In the genomic region with DNA sequence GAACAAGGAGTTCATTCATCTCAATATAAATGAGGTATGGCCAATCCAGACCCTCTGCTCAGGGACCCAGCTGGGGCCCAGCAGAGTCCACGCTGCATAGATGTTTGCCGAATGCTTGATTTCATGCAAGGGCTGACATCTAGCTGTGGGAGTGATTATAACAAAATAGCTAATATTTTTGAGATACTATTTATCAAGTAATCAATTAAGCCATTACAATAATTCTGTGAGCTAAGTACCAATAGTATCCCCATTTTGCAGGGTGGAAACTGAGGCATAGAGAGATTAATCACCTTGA, we compare ENCODE assay signal across 17 cellular contexts. TPM values are rescaled to one million over a fixed set of nuclear protein-coding genes. Genes with fewer than 3 reads are reported as not detected.
DNase-seq lines count a peak whose midpoint lies in the region; ATAC-seq, FAIRE-seq and TF ChIP-seq lines count a peak whose summit lies in the region.
"Had no signal": no experiment of that assay in that cellular context is flagged by ENCODE, and none has a peak within 500 bp of the region (broad histone marks: within the 10 kb centered on the region; RNA-seq: fewer than 3 reads in every experiment).

No MANE protein-coding gene starts in this region.

- BruUV-seq in PC-9 (replicated peaks; lab: Mats Ljungman, UMichigan): no TSS peak

- no peaks in the 10 kb centered on the region for H3F3A ChIP-seq in PC-9 (ENCODE audit: insufficient read depth, low read depth)

- H3K27me3 ChIP-seq in PC-9 (ENCODE audit: insufficient read depth, low read depth): no peaks in the 10 kb centered on the region
- H3K27me3 ChIP-seq in gastroesophageal sphincter: no peaks in the 10 kb centered on the region
- H3K27me3 ChIP-seq in osteoblast (ENCODE audit: insufficient read depth, low read length): no peaks in the 10 kb centered on the region
- H3K27me3 ChIP-seq: upper lobe of right lung had no signal

- H3K79me2 ChIP-seq in PC-9 (ENCODE audit: low read depth) (no peaks in the 10 kb centered on the region), osteoblast (ENCODE audit: insufficient read depth, low read length) (no peaks in the 10 kb centered on the region)

- H3K27ac ChIP-seq in A549 (no peak overlapping the region), PC-9 (no peak overlapping the region), gastroesophageal sphincter (no peak overlapping the region), osteoblast (ENCODE audit: low read depth, low read length) (no peak overlapping the region)
- H3K27ac ChIP-seq: esophagus muscularis mucosa, SK-N-MC, upper lobe of right lung had no signal

- ATAC-seq in A549 (peak; percentile 37 to 72; a peak in 5 of 6 replicates), gastroesophageal sphincter (peak; percentile 27), HG02981 (IDR thresholded peaks at IDR 0.05; ENCODE audit: unreplicated experiment) (no peak), GM21360 (IDR thresholded peaks at IDR 0.05; ENCODE audit: unreplicated experiment) (no peak)
- ATAC-seq: natural killer cell; stimulated activated naive B cell treated with anti-CD40 and anti-IgM and Interleukin-4, amounts not matched to agents 10 μg/mL and 1 μg/mL and 100 μg/mL, for 72 hours had no signal

- DNase-seq in A549 (ENCODE audit: low read depth in 1 of 2, low spot score in 1 of 2): no peak
- DNase-seq in PC-9: no peak
- no peak for DNase-seq in osteoblast (ENCODE audit: insufficient read length, low spot score, missing footprints)
- DNase-seq in NCI-H510A treated with DMSO at 0.1 percent for 48 hours (lab: John Stamatoyannopoulos, UW): no peak
- DNase-seq in activated naive CD4-positive, alpha-beta T cell treated with anti-CD3 and anti-CD28 coated beads, Interleukin-2, amount 10 ng/mL, durations not matched to agents 7 days and 5 days: no peak
- DNase-seq: activated CD8-positive, alpha-beta memory T cell treated with anti-CD3 and anti-CD28 coated beads, Interleukin-2, amount 50 U/mL, for 48 hours; CD4-positive, alpha-beta memory T cell; immature natural killer cell; natural killer cell; stimulated activated naive B cell treated with anti-CD40 and anti-IgM and Interleukin-4, amounts not matched to agents 10 μg/mL and 1 μg/mL and 100 μg/mL, for 72 hours; upper lobe of right lung had no signal

- no peaks in the 10 kb centered on the region for H3K36me3 ChIP-seq in PC-9 (ENCODE audit: low read depth)
- H3K36me3 ChIP-seq in gastroesophageal sphincter: no peaks in the 10 kb centered on the region
- no peaks in the 10 kb centered on the region for H3K36me3 ChIP-seq in osteoblast (ENCODE audit: insufficient read depth, low read length)
- H3K36me3 ChIP-seq: esophagus muscularis mucosa, upper lobe of right lung had no signal

- intact Hi-C loops in PC-9 (cut with micrococcal nuclease; ENCODE audit: unreplicated experiment): loop anchor here (1.0 to 5.0 kb wide), 4 partner anchors 119 to 804 kb away; partner anchors contain the start of gene ARV1

- H2AFZ ChIP-seq in PC-9: no peak overlapping the region
- H2AFZ ChIP-seq in osteoblast (ENCODE audit: low read length): peak overlapping the region; percentile 39

- no peak overlapping the region for H3K27ac Mint-ChIP-seq in activated naive CD4-positive, alpha-beta T cell treated with anti-CD3 and anti-CD28 coated beads, Interleukin-2, amount 10 ng/mL, durations not matched to agents 7 days and 5 days
- H3K27ac Mint-ChIP-seq: CD4-positive, alpha-beta memory T cell; immature natural killer cell; natural killer cell; stimulated activated naive B cell treated with anti-CD40 and anti-IgM and Interleukin-4, amounts not matched to agents 10 μg/mL and 1 μg/mL and 100 μg/mL, for 72 hours had no signal

- TF ChIP-seq EP300 in A549 (IDR thresholded peaks at IDR 0.05): no peak
- no peak for TF ChIP-seq EP300 in gastroesophageal sphincter (IDR thresholded peaks at IDR 0.05)

- no peaks in the 10 kb centered on the region for H3K9me2 ChIP-seq in PC-9 (ENCODE audit: insufficient read depth)

- no peaks in the 10 kb centered on the region for H3K4me1 Mint-ChIP-seq in activated naive CD4-positive, alpha-beta T cell treated with anti-CD3 and anti-CD28 coated beads, Interleukin-2, amount 10 ng/mL, durations not matched to agents 7 days and 5 days
- H3K4me1 Mint-ChIP-seq: CD4-positive, alpha-beta memory T cell; immature natural killer cell; natural killer cell; stimulated activated naive B cell treated with anti-CD40 and anti-IgM and Interleukin-4, amounts not matched to agents 10 μg/mL and 1 μg/mL and 100 μg/mL, for 72 hours had no signal

- H4K20me1 ChIP-seq in PC-9 (ENCODE audit: insufficient read depth) (no peaks in the 10 kb centered on the region), osteoblast (ENCODE audit: insufficient read depth, low read length) (no peaks in the 10 kb centered on the region)

- CTCF ChIA-PET in A549 (lab: Yijun Ruan, JAX) (interaction anchor here (0.6 to 5.4 kb wide), 28 partner anchors 11 to 805 kb away, joined by 3 to 65 read pairs (median 5); no protein-coding TSS in a partner anchor), PC-9 (lab: Charles Lee) (no interaction called here)
- CTCF ChIA-PET in activated naive CD4-positive, alpha-beta T cell treated with anti-CD3 and anti-CD28 coated beads, Interleukin-2, amount 10 ng/mL, durations not matched to agents 7 days and 5 days (lab: Charles Lee): interaction anchor here (1.7 to 1.8 kb wide), 3 partner anchors 10 to 413 kb away, joined by 4 to 8 read pairs (median 6); no protein-coding TSS in a partner anchor

- POLR2A ChIA-PET in A549 (lab: Yijun Ruan, JAX) (no interaction called here), PC-9 (lab: Charles Lee; ENCODE audit: unreplicated experiment) (no interaction called here)

- peaks cover 4% of the 10 kb centered on the region for H3K27me3 Mint-ChIP-seq in activated naive CD4-positive, alpha-beta T cell treated with anti-CD3 and anti-CD28 coated beads, Interleukin-2, amount 10 ng/mL, durations not matched to agents 7 days and 5 days

- H3K4me1 ChIP-seq in A549 (no peaks in the 10 kb centered on the region), PC-9 (replicated peaks; ENCODE audit: insufficient read depth) (no peaks in the 10 kb centered on the region), gastroesophageal sphincter (peaks cover 0 to 8% (median 0%) of the 10 kb centered on the region in 3 donors), osteoblast (ENCODE audit: insufficient read depth, low read length) (no peaks in the 10 kb centered on the region)
- H3K4me1 ChIP-seq: upper lobe of right lung had no signal

- no peak overlapping the region for H3K4me3 Mint-ChIP-seq in activated naive CD4-positive, alpha-beta T cell treated with anti-CD3 and anti-CD28 coated beads, Interleukin-2, amount 10 ng/mL, durations not matched to agents 7 days and 5 days
- H3K4me3 Mint-ChIP-seq: CD4-positive, alpha-beta memory T cell; immature natural killer cell; natural killer cell; stimulated activated naive B cell treated with anti-CD40 and anti-IgM and Interleukin-4, amounts not matched to agents 10 μg/mL and 1 μg/mL and 100 μg/mL, for 72 hours had no signal

- H3K4me2 ChIP-seq in A549 (no peak overlapping the region), PC-9 (no peak overlapping the region), osteoblast (ENCODE audit: insufficient read depth, low read length) (no peak overlapping the region)

- H3K9me3 Mint-ChIP-seq in activated naive CD4-positive, alpha-beta T cell treated with anti-CD3 and anti-CD28 coated beads, Interleukin-2, amount 10 ng/mL, durations not matched to agents 7 days and 5 days: no peaks in the 10 kb centered on the region
- H3K9me3 Mint-ChIP-seq: CD4-positive, alpha-beta memory T cell; immature natural killer cell; natural killer cell had no signal

- WGBS in A549 (ENCODE audit: missing lambda C conversion rate): 94% methylated on average over 2 of the region's 2 CpGs
- WGBS in gastroesophageal sphincter (ENCODE audit: low coverage in 1 of 2), 2 donors: 54 to 100% methylated on average over 2 of the region's 2 CpGs

- no peaks in the 10 kb centered on the region for H3K36me3 Mint-ChIP-seq in activated naive CD4-positive, alpha-beta T cell treated with anti-CD3 and anti-CD28 coated beads, Interleukin-2, amount 10 ng/mL, durations not matched to agents 7 days and 5 days
- H3K36me3 Mint-ChIP-seq: CD4-positive, alpha-beta memory T cell; immature natural killer cell; natural killer cell; stimulated activated naive B cell treated with anti-CD40 and anti-IgM and Interleukin-4, amounts not matched to agents 10 μg/mL and 1 μg/mL and 100 μg/mL, for 72 hours had no signal

- no peaks in the 10 kb centered on the region for H3K9me3 ChIP-seq in A549
- H3K9me3 ChIP-seq in PC-9 (ENCODE audit: insufficient read depth, low read depth): no peaks in the 10 kb centered on the region
- H3K9me3 ChIP-seq in gastroesophageal sphincter: no peaks in the 10 kb centered on the region
- H3K9me3 ChIP-seq in osteoblast (ENCODE audit: low read depth, low read length): no peaks in the 10 kb centered on the region
- H3K9me3 ChIP-seq: esophagus muscularis mucosa, upper lobe of right lung had no signal

- TF ChIP-seq CTCF in A549 (IDR thresholded peaks at IDR 0.05): peak; percentile 39; the same call in 2 of the 3 replicates
- 0 out of 2 replicates have a peak, but pooled peaks have one; percentile 10 for TF ChIP-seq CTCF in PC-9 (conservative IDR thresholded peaks at IDR 0.05)
- TF ChIP-seq CTCF in gastroesophageal sphincter (IDR thresholded peaks at IDR 0.05): peak in 1 of 4 experiments; percentile 10
- no peak for TF ChIP-seq CTCF in osteoblast (IDR thresholded peaks at IDR 0.05; ENCODE audit: extremely low read depth, low read depth, low read length)

- no peak; a peak in 1 of 5 replicates for TF ChIP-seq RAD21 in A549 (conservative IDR thresholded peaks at IDR 0.05 in 1 of 2, IDR thresholded peaks at IDR 0.05 in 1 of 2)

- FAIRE-seq in A549 (lab: Jason Lieb, UNC): no peak

- TF ChIP-seq POLR2A in A549 (IDR thresholded peaks at IDR 0.05; ENCODE audit: low read length) (no peak), gastroesophageal sphincter (IDR thresholded peaks at IDR 0.05) (no peak)

- H3K4me3 ChIP-seq in A549: no peak overlapping the region
- H3K4me3 ChIP-seq in PC-9: no peak overlapping the region
- no peak overlapping the region for H3K4me3 ChIP-seq in gastroesophageal sphincter
- H3K4me3 ChIP-seq in osteoblast (ENCODE audit: insufficient read depth, low read length): no peak overlapping the region
- H3K4me3 ChIP-seq: esophagus muscularis mucosa, SK-N-MC, upper lobe of right lung had no signal

TF ChIP-seq in A549, 52 proteins besides CTCF, POLR2A, EP300 and RAD21 (continues in another document):
- no peak for TF ChIP-seq MAX (IDR thresholded peaks at IDR 0.05)

RNA-seq across cellular contexts. Expression of gene CAPN9, which starts 50.9 kb away (rescaled TPM):
- not detected in 2 replicates for polyA plus RNA-seq in A549 (2011; rRNA removed)
- not detected in 2 replicates for polyA plus RNA-seq in A549 (2012; cell fraction: cytosol; rRNA removed)
- polyA plus RNA-seq in A549 (2012; cell fraction: nucleus; rRNA removed): not detected in 2 replicates
- polyA plus RNA-seq in A549 (2017; fragmentation: RNase III; extraction: RNeasy Plus Mini Kit Qiagen cat#74134 plus additional on column Dnase treatment): not detected in 3 replicates
- polyA minus RNA-seq in A549 (2011; rRNA and poly(A)+ RNA removed): 0.17 TPM in 1 of 2 replicates, not detected in the other
- total RNA-seq in PC-9 (2021): not detected in 2 replicates
- total RNA-seq in gastroesophageal sphincter: 1 to 10 TPM in 1 of 4 donors, not detected in 3; 1.2 TPM
- under 0.01 TPM in 1 of 2 replicates, not detected in the other for total RNA-seq in osteoblast
- total RNA-seq: CD4-positive, alpha-beta memory T cell; esophagus muscularis mucosa; LHCN-M2; natural killer cell had no signal
- polyA plus RNA-seq: immature natural killer cell had no signal

Comparison
In these comparisons a context has a peak if more than half of its experiments do, and no peak if none do; other contexts are left out.
1. ATAC-seq: peak in A549 (2 of 2) and gastroesophageal sphincter (single experiment); none in HG02981 (single experiment) and GM21360 (single experiment).